Comparison of ENCODE assay signal across 31 cellular contexts in the genomic region with DNA sequence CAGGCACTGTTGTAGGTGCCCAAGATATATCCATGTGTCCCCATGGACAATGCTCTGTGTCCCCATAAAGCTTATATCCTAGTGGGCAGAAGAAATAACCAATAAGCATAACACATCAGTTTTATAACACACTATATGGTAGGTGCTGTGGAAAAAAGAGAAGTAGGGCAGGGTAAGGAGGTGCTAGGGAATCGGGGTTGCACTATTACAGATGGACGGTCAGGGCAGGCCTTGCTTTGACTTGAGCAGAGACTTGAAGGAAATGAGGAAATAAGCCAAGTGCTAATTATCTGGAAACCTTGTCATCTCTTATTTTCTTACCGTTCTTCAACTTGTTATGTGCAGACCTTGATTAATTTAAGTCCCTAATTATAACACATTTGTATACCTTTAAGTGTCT.
"Had no signal": no experiment of that assay in that cellular context is flagged by ENCODE, and none has a peak within 500 bp of the region (broad histone marks: within the 10 kb centered on the region; RNA-seq: fewer than 3 reads in every experiment).

No MANE protein-coding gene starts in this region.

- H3K4me1 Mint-ChIP-seq: activated CD4-positive, alpha-beta T cell treated with anti-CD3 and anti-CD28 coated beads, Interleukin-2, amount 10 ng/mL, durations not matched to agents 7 days and 5 days had no signal

- H3K27me3 Mint-ChIP-seq: activated B cell treated with CpG ODN at 0.5 μM for 24 hours; activated CD4-positive, alpha-beta memory T cell treated with anti-CD3 and anti-CD28 coated beads for 36 hours; activated CD4-positive, alpha-beta T cell treated with anti-CD3 and anti-CD28 coated beads, Interleukin-2, amount 10 ng/mL, durations not matched to agents 7 days and 5 days; activated T-helper 17 cell treated with anti-CD3 and anti-CD28 coated beads, Interleukin-2, amount 50 U/mL, for 72 hours; brain; central memory CD8-positive, alpha-beta T cell; T-helper 17 cell had no signal

- H3K4me3 Mint-ChIP-seq: activated B cell treated with CpG ODN at 0.5 μM for 24 hours; activated CD4-positive, alpha-beta memory T cell treated with anti-CD3 and anti-CD28 coated beads for 36 hours; activated CD4-positive, alpha-beta T cell treated with anti-CD3 and anti-CD28 coated beads, Interleukin-2, amount 10 ng/mL, durations not matched to agents 7 days and 5 days; activated naive CD4-positive, alpha-beta T cell treated with anti-CD3 and anti-CD28 coated beads for 36 hours; activated naive CD8-positive, alpha-beta T cell; activated T-cell treated with anti-CD3 and anti-CD28 coated beads, Interleukin-2, amount 50 U/mL, for 4 hours; activated T-helper 17 cell treated with anti-CD3 and anti-CD28 coated beads, Interleukin-2, amount 50 U/mL, for 72 hours; brain; central memory CD8-positive, alpha-beta T cell; T-helper 17 cell had no signal

- H3K27ac Mint-ChIP-seq: activated B cell treated with CpG ODN at 0.5 μM for 24 hours; activated CD4-positive, alpha-beta memory T cell treated with anti-CD3 and anti-CD28 coated beads for 36 hours; activated CD4-positive, alpha-beta T cell treated with anti-CD3 and anti-CD28 coated beads, Interleukin-2, amount 10 ng/mL, durations not matched to agents 7 days and 5 days; activated naive CD4-positive, alpha-beta T cell treated with anti-CD3 and anti-CD28 coated beads for 36 hours; activated naive CD8-positive, alpha-beta T cell; activated T-helper 17 cell treated with anti-CD3 and anti-CD28 coated beads, Interleukin-2, amount 50 U/mL, for 72 hours; T-helper 17 cell had no signal

- DNase-seq: activated B cell treated with CpG ODN at 0.5 μM for 24 hours; activated CD4-positive, alpha-beta memory T cell treated with anti-CD3 and anti-CD28 coated beads for 36 hours; activated CD4-positive, alpha-beta T cell treated with anti-CD3 and anti-CD28 coated beads for 1 hour; activated CD4-positive, alpha-beta T cell treated with anti-CD3 and anti-CD28 coated beads, Interleukin-2, amount 10 ng/mL, durations not matched to agents 7 days and 5 days; activated CD8-positive, alpha-beta memory T cell treated with anti-CD3 and anti-CD28 coated beads for 24 hours; activated gamma-delta T cell; activated naive CD4-positive, alpha-beta T cell treated with anti-CD3 and anti-CD28 coated beads for 36 hours; activated T-cell treated with anti-CD3 and anti-CD28 coated beads, Interleukin-2, amount 50 U/mL, for 4 hours; amygdala; KG1; MV-4-11; NCI-H1092 treated with DMSO at 0.1 percent for 48 hours; NCI-H1417 treated with DMSO at 0.1 percent for 48 hours; NCI-H1694; NCI-H2029; NCI-H2107; NCI-H345; NCI-H510A; NCI-H526 treated with DMSO at 0.1 percent for 48 hours; NCI-H82; NK-92 treated with Interleukin-12 subunit alpha and Interleukin-12 subunit beta, amount 100 ng/mL, for 24 hours; PC-9; SHP77 treated with DMSO at 0.1 percent for 48 hours; T-helper 17 cell; T-helper 9 cell had no signal

- H2AFZ ChIP-seq: PC-9 had no signal

- H3K4me2 ChIP-seq: PC-9 had no signal

- H3K27ac ChIP-seq: PC-9 had no signal

- H3K4me3 ChIP-seq: PC-9 had no signal

- FAIRE-seq: astrocyte, TTC549 had no signal

- H3K9me3 Mint-ChIP-seq: activated B cell treated with CpG ODN at 0.5 μM for 24 hours; activated CD4-positive, alpha-beta memory T cell treated with anti-CD3 and anti-CD28 coated beads for 36 hours; activated CD4-positive, alpha-beta T cell treated with anti-CD3 and anti-CD28 coated beads, Interleukin-2, amount 10 ng/mL, durations not matched to agents 7 days and 5 days; activated naive CD4-positive, alpha-beta T cell treated with anti-CD3 and anti-CD28 coated beads for 36 hours; activated T-cell treated with anti-CD3 and anti-CD28 coated beads, Interleukin-2, amount 50 U/mL, for 4 hours; activated T-helper 17 cell treated with anti-CD3 and anti-CD28 coated beads, Interleukin-2, amount 50 U/mL, for 72 hours; brain; central memory CD8-positive, alpha-beta T cell had no signal

- ATAC-seq: activated T-cell treated with anti-CD3 and anti-CD28 coated beads, Interleukin-2, amount 50 U/mL, for 4 hours; activated T-helper 17 cell treated with anti-CD3 and anti-CD28 coated beads, Interleukin-2, amount 50 U/mL, for 72 hours; T-helper 17 cell had no signal
